Comparison of ENCODE assay signal across 8 cellular contexts in the genomic region with DNA sequence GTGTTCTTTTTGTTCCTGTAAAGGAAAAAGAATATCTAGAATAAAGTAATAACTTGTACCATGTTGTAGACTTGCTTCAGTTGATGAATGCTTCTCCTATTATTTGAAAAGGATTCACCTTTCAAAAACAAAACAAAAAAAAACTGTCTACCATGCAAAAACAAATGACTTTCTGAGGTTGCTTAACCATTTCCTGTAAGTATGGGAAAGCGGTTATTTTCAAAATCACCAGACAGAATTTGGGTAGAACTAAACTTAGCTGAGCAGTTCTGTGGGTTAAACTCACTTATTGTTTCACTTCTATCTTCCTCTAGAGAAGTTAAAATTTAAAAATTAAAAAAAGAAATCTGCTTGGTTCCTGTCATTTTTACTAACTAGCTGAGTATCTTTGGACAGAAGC. TPM values are rescaled to one million over a fixed set of nuclear protein-coding genes. Genes with fewer than 3 reads are reported as not detected.
A peak's percentile ranks its signal among the peaks of the same experiment; 100 is the strongest.
DNase-seq lines count a peak whose midpoint lies in the region; ATAC-seq and TF ChIP-seq lines count a peak whose summit lies in the region.

No MANE protein-coding gene starts in this region.

- no peaks in the 10 kb centered on the region for H3K36me3 Mint-ChIP-seq in naive B cell

- TF ChIP-seq POLR2A in NB4 (IDR thresholded peaks at IDR 0.05; ENCODE audit: extremely low read depth, insufficient read length), result no peak

- peaks cover 7% of the 10 kb centered on the region for H3K4me1 ChIP-seq in HAP-1

- H3K27me3 ChIP-seq in HAP-1 (ENCODE audit: low read depth), result no peaks in the 10 kb centered on the region

- in situ Hi-C loops in HAP-1 (cut with MboI; ENCODE audit: low sequenced_read_pairs), result no loop called here

- peak overlapping the region; percentile 30 for H3K4me3 ChIP-seq in NB4 (ENCODE audit: low read depth, low read length)
- no peak overlapping the region for H3K4me3 ChIP-seq in HAP-1

- no peaks in the 10 kb centered on the region for H3K9me3 Mint-ChIP-seq in naive B cell

- ATAC-seq in GM18868 (IDR thresholded peaks at IDR 0.05; ENCODE audit: unreplicated experiment), result peak; percentile 49
- peak; percentile 56 for ATAC-seq in HG02759 (IDR thresholded peaks at IDR 0.05; ENCODE audit: unreplicated experiment)
- peak; percentile 63 to 66 for ATAC-seq in naive B cell (ENCODE audit: low read depth in 2 of 2)

- H3K4me1 Mint-ChIP-seq in naive B cell, result peaks cover 54 to 86% (median 66%) of the 10 kb centered on the region in 3 donors

- peak; percentile 74 for DNase-seq in NB4 (ENCODE audit: low read depth)
- DNase-seq in naive B cell, result peak; percentile 59
- no peak for DNase-seq in NCI-H1092 treated with DMSO at 0.1 percent for 48 hours (lab: John Stamatoyannopoulos, UW)
- no peak for DNase-seq in dedifferentiated amniotic fluid mesenchymal stem cell (ENCODE audit: extremely low spot score)
- no peak for DNase-seq in SW480 (ENCODE audit: low spot score)
- DNase-seq in HAP-1 (ENCODE audit: low spot score in 2 of 2), result no peak

- no peaks in the 10 kb centered on the region for H3K36me3 ChIP-seq in HAP-1 (replicated peaks)

- H3K27ac Mint-ChIP-seq in naive B cell, result peak overlapping the region; percentile 9 to 93 (median 36)

- TF ChIP-seq CTCF in NB4 (IDR thresholded peaks at IDR 0.05; ENCODE audit: low read depth, low read length), result no peak

- H3K27me3 Mint-ChIP-seq in naive B cell, result no peaks in the 10 kb centered on the region

- no peaks in the 10 kb centered on the region for H3K9me3 ChIP-seq in HAP-1

- peak overlapping the region; percentile 48 to 83 (median 74) for H3K4me3 Mint-ChIP-seq in naive B cell

RNA-seq across cellular contexts. Expression of a gene that starts 25.2 kb away (rescaled TPM):
- polyA plus RNA-seq in naive B cell (ENCODE audit: low read depth in 6 of 6), result 10 to 100 TPM; 17.3 to 50.9 (median 44.3) TPM

Comparison
In these comparisons a context has a peak if more than half of its experiments do, and no peak if none do; other contexts are left out.
1. DNase-seq: peak in NB4 (single experiment) and naive B cell (single experiment); none in NCI-H1092 treated with DMSO at 0.1 percent for 48 hours (single experiment), dedifferentiated amniotic fluid mesenchymal stem cell (single experiment), SW480 (single experiment) and HAP-1 (0 of 2).
2. Peak in every context shown above with its lines, with median percentiles within 50 percentile points of each other: ATAC-seq.